ENCODE assay signal across 11 cellular contexts in the genomic region with DNA sequence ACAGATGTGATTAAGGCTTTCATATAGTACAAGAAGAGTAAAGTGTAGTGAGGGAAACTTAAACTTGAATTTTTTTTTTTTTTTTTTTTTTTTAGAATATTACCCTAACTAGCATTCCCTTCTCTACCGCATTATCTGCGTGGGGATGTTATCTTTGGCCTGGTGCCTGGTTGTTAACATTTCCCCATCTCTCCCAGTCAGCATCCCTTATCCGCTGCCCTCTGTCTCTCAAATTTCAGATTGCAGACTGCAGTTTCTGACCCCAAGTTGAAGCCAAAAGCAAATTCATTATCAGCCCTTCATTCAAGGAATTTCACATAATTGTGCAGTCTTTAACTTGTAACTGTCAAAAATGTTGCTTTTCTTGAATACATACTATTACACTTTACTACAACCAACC.
A peak's percentile ranks its signal among the peaks of the same experiment; 100 is the strongest.
DNase-seq lines count a peak whose midpoint lies in the region; FAIRE-seq and TF ChIP-seq lines count a peak whose summit lies in the region.
"Had no signal": no experiment of that assay in that cellular context is flagged by ENCODE, and none has a peak within 500 bp of the region (broad histone marks: within the 10 kb centered on the region; RNA-seq: fewer than 3 reads in every experiment).

No MANE protein-coding gene starts in this region.

- TF ChIP-seq POLR2A in spleen (IDR thresholded peaks at IDR 0.05) (no peak), GM12892 (IDR thresholded peaks at IDR 0.05; ENCODE audit: low read depth, low read length) (no peak)

- H3K4me1 ChIP-seq in mammary epithelial cell (ENCODE audit: insufficient read depth, low read length) (no peaks in the 10 kb centered on the region), spleen (no peaks in the 10 kb centered on the region), ascending aorta (no peaks in the 10 kb centered on the region)
- H3K4me1 ChIP-seq: vagina had no signal

- no peak overlapping the region for H3K9ac ChIP-seq in mammary epithelial cell (ENCODE audit: insufficient read depth, low read length)

- no peaks in the 10 kb centered on the region for H4K20me1 ChIP-seq in mammary epithelial cell (ENCODE audit: insufficient read depth, low read length)

- no peak for FAIRE-seq in GM12892 (lab: Jason Lieb, UNC)

- H3K4me2 ChIP-seq in mammary epithelial cell (ENCODE audit: insufficient read depth, low read depth, low read length), result no peak overlapping the region

- no peak overlapping the region for H3K4me3 Mint-ChIP-seq in mesothelial cell of epicardium

- H3K9me3 ChIP-seq in mammary epithelial cell (replicated peaks; ENCODE audit: insufficient read depth, low read length), result no peaks in the 10 kb centered on the region
- H3K9me3 ChIP-seq in spleen, result no peaks in the 10 kb centered on the region
- no peaks in the 10 kb centered on the region for H3K9me3 ChIP-seq in ascending aorta
- H3K9me3 ChIP-seq: vagina had no signal

- no peaks in the 10 kb centered on the region for H3K79me2 ChIP-seq in mammary epithelial cell (ENCODE audit: insufficient read depth, low read length)

- H3K27ac ChIP-seq in mammary epithelial cell (ENCODE audit: insufficient read depth, low read depth, low read length), result no peak overlapping the region
- H3K27ac ChIP-seq in spleen, result no peak overlapping the region
- H3K27ac ChIP-seq in ascending aorta, result no peak overlapping the region
- H3K27ac ChIP-seq: vagina had no signal

- CTCF ChIA-PET in mammary epithelial cell (lab: Charles Lee; ENCODE audit: low non-redundant PET), result no interaction called here

- dilution Hi-C loops in mammary epithelial cell (cut with HindIII; ENCODE audit: low sequenced_read_pairs), result no loop called here

- peaks cover 34% of the 10 kb centered on the region for H3K4me1 Mint-ChIP-seq in mesothelial cell of epicardium

- intact Hi-C loops in mammary epithelial cell (cut with micrococcal nuclease), result no loop called here
- intact Hi-C loops in spleen (cut with DNase I; ENCODE audit: low total_unique reads), result no loop called here
- intact Hi-C loops in ascending aorta (cut with DNase I), result no loop called here

- H3K36me3 ChIP-seq in mammary epithelial cell (ENCODE audit: insufficient read depth, low read length) (no peaks in the 10 kb centered on the region), spleen (no peaks in the 10 kb centered on the region), ascending aorta (no peaks in the 10 kb centered on the region)
- H3K36me3 ChIP-seq: vagina had no signal

- H3K4me3 ChIP-seq in mammary epithelial cell (replicated peaks in 1 of 3; ENCODE audit: insufficient read depth in 1 of 3, low read depth in 2 of 3, low read length in 3 of 3) (no peak overlapping the region), spleen (no peak overlapping the region), ascending aorta (no peak overlapping the region)
- H3K4me3 ChIP-seq: vagina had no signal

- H3K27ac Mint-ChIP-seq in mesothelial cell of epicardium, result peak overlapping the region; percentile 51

- no peaks in the 10 kb centered on the region for H3K9me3 Mint-ChIP-seq in mesothelial cell of epicardium

- peak; percentile 25 to 42 for TF ChIP-seq CTCF in mammary epithelial cell (conservative IDR thresholded peaks at IDR 0.05 in 1 of 2, IDR thresholded peaks at IDR 0.05 in 1 of 2; ENCODE audit: extremely low read depth in 1 of 2, insufficient read depth in 1 of 2, low read depth in 1 of 2, low read length in 2 of 2)
- TF ChIP-seq CTCF in mesothelial cell of epicardium (IDR thresholded peaks at IDR 0.05; ENCODE audit: unreplicated experiment), result peak; percentile 29
- peak in 1 of 11 experiments; percentile 11 for TF ChIP-seq CTCF in spleen (IDR thresholded peaks at IDR 0.05 in 8 of 11, conservative IDR thresholded peaks at IDR 0.05 in 3 of 11)
- peak in 1 of 3 experiments; percentile 14 for TF ChIP-seq CTCF in ascending aorta (IDR thresholded peaks at IDR 0.05)

- H3K27me3 Mint-ChIP-seq in mesothelial cell of epicardium (ENCODE audit: low read depth), result no peaks in the 10 kb centered on the region

- 0% methylated on average over 3 of the region's 3 CpGs for WGBS in mammary epithelial cell (ENCODE audit: low coverage, missing lambda C conversion rate)
- WGBS in spleen, 5 donors, result 23 to 78% (median 32%) methylated on average over 3 of the region's 3 CpGs

- H3K36me3 Mint-ChIP-seq in mesothelial cell of epicardium, result no peaks in the 10 kb centered on the region

- peak; percentile 16 for DNase-seq in EH (ENCODE audit: low read depth)
- DNase-seq in HuH-7.5 (ENCODE audit: low spot score), result peak; percentile 8
- peak; percentile 2 for DNase-seq in mammary epithelial cell
- DNase-seq in mesothelial cell of epicardium (ENCODE audit: low spot score in 2 of 2, unreplicated experiment in 2 of 2), result peak; percentile 35 to 69
- no peak for DNase-seq in spleen
- no peak for DNase-seq in GM12892 (ENCODE audit: insufficient read length)
- no peak for DNase-seq in activated gamma-delta T cell treated with Interleukin-2 at 50 U/mL for 16 hours
- DNase-seq in ascending aorta (ENCODE audit: low spot score in 2 of 2), result no peak
- DNase-seq: activated CD4-positive, alpha-beta T cell treated with anti-CD3 and anti-CD28 coated beads for 48 hours; MM.1S had no signal

- H3K27me3 ChIP-seq in mammary epithelial cell (ENCODE audit: insufficient read depth, low read length), result peaks cover 2% of the 10 kb centered on the region
- H3K27me3 ChIP-seq in spleen (replicated peaks in 1 of 7), result no peaks in the 10 kb centered on the region
- no peaks in the 10 kb centered on the region for H3K27me3 ChIP-seq in ascending aorta
- H3K27me3 ChIP-seq: vagina had no signal

- in situ Hi-C loops in mammary epithelial cell (cut with MboI; ENCODE audit: low sequenced_read_pairs in 2 of 2), result no loop called here

- no TSS peak for BruUV-seq in mammary epithelial cell (replicated peaks; lab: Mats Ljungman, UMichigan)

- H2AFZ ChIP-seq in mammary epithelial cell (ENCODE audit: low read depth, low read length), result no peak overlapping the region

Comparison
In these comparisons a context has a peak if more than half of its experiments do, and no peak if none do; other contexts are left out.
1. DNase-seq: peak in EH (single experiment), HuH-7.5 (single experiment), mammary epithelial cell (single experiment) and mesothelial cell of epicardium (2 of 2); none in spleen (single experiment), GM12892 (single experiment), activated gamma-delta T cell treated with Interleukin-2 at 50 U/mL for 16 hours (single experiment) and ascending aorta (0 of 2).